1 cellular context compared by ENCODE assay signal in genomic region chr7:129021656-129022055, GRCh38.
TF ChIP-seq lines count a peak whose summit lies in the region.

No MANE protein-coding gene starts in this region.

TF ChIP-seq in HepG2, 621 proteins besides CTCF, POLR2A, EP300 and RAD21:
- TF ChIP-seq GABPA (IDR thresholded peaks at IDR 0.05; ENCODE audit: low read depth, low read length) (no peak), GABPA (CRISPR knock-in tag; IDR thresholded peaks at IDR 0.05; ENCODE audit: low read depth) (no peak), ZNF572 (CRISPR knock-in tag; IDR thresholded peaks at IDR 0.05) (no peak), ETV6 (CRISPR knock-in tag; conservative IDR thresholded peaks at IDR 0.05) (no peak), ZC3H4 (CRISPR knock-in tag; IDR thresholded peaks at IDR 0.05; ENCODE audit: borderline replicate concordance) (no peak), ZNF816 (CRISPR knock-in tag; IDR thresholded peaks at IDR 0.05; ENCODE audit: borderline replicate concordance) (no peak), PTBP1 (IDR thresholded peaks at IDR 0.05; ENCODE audit: low read depth, low read length, poor library complexity, severe bottlenecking) (no peak), ZFP37 (CRISPR knock-in tag; IDR thresholded peaks at IDR 0.05; ENCODE audit: borderline replicate concordance) (no peak), BCL6 (CRISPR knock-in tag; IDR thresholded peaks at IDR 0.05) (no peak), TBP (CRISPR knock-in tag; IDR thresholded peaks at IDR 0.05) (no peak), ZNF530 (CRISPR knock-in tag; IDR thresholded peaks at IDR 0.05; ENCODE audit: low read depth) (no peak), CCDC6 (CRISPR knock-in tag; IDR thresholded peaks at IDR 0.05) (no peak), GABPB1 (CRISPR knock-in tag; IDR thresholded peaks at IDR 0.05) (no peak), ZNF362 (CRISPR knock-in tag; IDR thresholded peaks at IDR 0.05; ENCODE audit: borderline replicate concordance) (no peak), HNF4A (CRISPR knock-in tag; IDR thresholded peaks at IDR 0.05) (no peak)
TF ChIP-seq in HepG2: peak in this region for 0.
